Comparison of ENCODE assay signal across 1 cellular context in the genomic region with DNA sequence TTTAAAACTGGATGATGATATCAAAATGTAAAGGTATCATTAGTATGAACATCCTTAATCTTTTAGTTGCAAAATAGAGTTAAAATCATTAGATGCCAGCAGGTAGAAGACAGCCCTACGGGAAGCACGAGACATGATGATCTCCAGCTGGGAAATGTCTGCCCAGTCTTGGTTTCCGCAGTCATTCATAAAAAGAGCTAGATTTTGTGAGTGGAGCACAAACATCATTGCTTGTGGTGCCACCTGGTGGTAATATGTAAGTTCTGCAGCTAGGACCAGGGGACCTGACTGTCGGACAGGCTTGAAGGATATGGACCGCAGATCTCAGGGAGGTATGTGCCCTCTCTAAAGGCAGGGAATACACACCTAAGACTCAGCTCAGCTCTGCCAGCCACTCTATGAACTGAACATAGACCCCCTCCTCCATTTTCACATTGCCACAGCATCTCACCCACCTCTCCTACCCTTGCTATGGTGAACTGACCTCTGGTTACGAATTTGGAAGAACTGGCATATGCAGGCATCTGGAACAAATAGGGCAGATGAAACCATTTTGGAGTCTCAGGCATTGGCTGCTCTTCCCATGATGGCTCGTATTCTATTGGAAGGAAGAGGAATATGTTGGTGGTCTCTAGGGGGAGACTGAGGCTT.
A peak's percentile ranks its signal among the peaks of the same experiment; 100 is the strongest.
TF ChIP-seq lines count a peak whose summit lies in the region.

No MANE protein-coding gene starts in this region.

TF ChIP-seq in A549, 52 proteins besides CTCF, POLR2A, EP300 and RAD21 (continued from another document):
- TF ChIP-seq SMC3 (IDR thresholded peaks at IDR 0.05) (peak; percentile 93), BCL3 (IDR thresholded peaks at IDR 0.05) (no peak), PBX3 (IDR thresholded peaks at IDR 0.05) (no peak), ATOH8 (CRISPR knock-in tag; IDR thresholded peaks at IDR 0.05; ENCODE audit: low read depth) (no peak)
